In genomic region chr9:129202613-129203555, GRCh38 we compare ENCODE assay signal across 8 cellular contexts. TPM values are rescaled to one million over a fixed set of nuclear protein-coding genes. Genes with fewer than 3 reads are reported as not detected.
DNase-seq lines count a peak whose midpoint lies in the region; ATAC-seq and TF ChIP-seq lines count a peak whose summit lies in the region.

No MANE protein-coding gene starts in this region.

- H3K27ac ChIP-seq in duodenal mucosa (ENCODE audit: low read depth, low read length) (peak overlapping the region; percentile 66), lung (ENCODE audit: low read depth in 1 of 2, low read length in 1 of 2) (peak overlapping the region; percentile 87 to 88)

- H3K4me1 ChIP-seq in duodenal mucosa (ENCODE audit: control insufficient read depth in 1 of 2, insufficient read depth in 2 of 2, low read length in 2 of 2) (peaks cover 0 to 4% of the 10 kb centered on the region in 2 donors), lung (ENCODE audit: control insufficient read depth in 2 of 2, insufficient read depth in 2 of 2, low read length in 2 of 2) (peaks cover 0 to 3% of the 10 kb centered on the region in 2 donors)

- no peaks in the 10 kb centered on the region for H3K9me3 Mint-ChIP-seq in activated CD4-positive, alpha-beta memory T cell treated with anti-CD3 and anti-CD28 coated beads, Interleukin-2, amount 10 ng/mL, durations not matched to agents 7 days and 5 days

- no peaks in the 10 kb centered on the region for H3K36me3 Mint-ChIP-seq in activated CD4-positive, alpha-beta memory T cell treated with anti-CD3 and anti-CD28 coated beads, Interleukin-2, amount 10 ng/mL, durations not matched to agents 7 days and 5 days (ENCODE audit: low read depth)

- no peaks in the 10 kb centered on the region for H3K36me3 ChIP-seq in duodenal mucosa (ENCODE audit: control insufficient read depth in 1 of 2, insufficient read depth in 2 of 2, low read length in 2 of 2)
- no peaks in the 10 kb centered on the region for H3K36me3 ChIP-seq in lung (ENCODE audit: control insufficient read depth in 2 of 2, insufficient read depth in 2 of 2, low read length in 2 of 2)

- H3K27me3 ChIP-seq in duodenal mucosa (ENCODE audit: control insufficient read depth in 1 of 2, insufficient read depth in 2 of 2, low read length in 2 of 2), result no peaks in the 10 kb centered on the region
- no peaks in the 10 kb centered on the region for H3K27me3 ChIP-seq in lung (ENCODE audit: control insufficient read depth, insufficient read depth)

- ATAC-seq in HG02981 (IDR thresholded peaks at IDR 0.05; ENCODE audit: unreplicated experiment), result peak; percentile 86
- peak; percentile 94 for ATAC-seq in lung (ENCODE audit: insufficient read depth, low FRiP score)

- peak overlapping the region; percentile 49 for H3K27ac Mint-ChIP-seq in activated CD4-positive, alpha-beta memory T cell treated with anti-CD3 and anti-CD28 coated beads, Interleukin-2, amount 10 ng/mL, durations not matched to agents 7 days and 5 days

- H3K9me3 ChIP-seq in duodenal mucosa (ENCODE audit: control insufficient read depth in 1 of 2, low read length in 2 of 2) (no peaks in the 10 kb centered on the region), lung (ENCODE audit: control insufficient read depth in 2 of 2, insufficient read depth in 1 of 2, low read length in 1 of 2) (no peaks in the 10 kb centered on the region)

- CTCF ChIA-PET in activated CD4-positive, alpha-beta memory T cell treated with anti-CD3 and anti-CD28 coated beads, Interleukin-2, amount 10 ng/mL, durations not matched to agents 7 days and 5 days (lab: Charles Lee), result no interaction called here

- H3K4me1 Mint-ChIP-seq in activated CD4-positive, alpha-beta memory T cell treated with anti-CD3 and anti-CD28 coated beads, Interleukin-2, amount 10 ng/mL, durations not matched to agents 7 days and 5 days, result peaks cover 7% of the 10 kb centered on the region

- POLR2A ChIA-PET in activated CD4-positive, alpha-beta memory T cell treated with anti-CD3 and anti-CD28 coated beads, Interleukin-2, amount 10 ng/mL, durations not matched to agents 7 days and 5 days (lab: Charles Lee), result no interaction called here

- peak; percentile 48 to 83 (median 79) for DNase-seq in NCI-H1417 (lab: John Stamatoyannopoulos, UW)
- DNase-seq in NCI-H1417 treated with DMSO at 0.1 percent for 48 hours (lab: John Stamatoyannopoulos, UW), result no peak
- peak; percentile 84 for DNase-seq in NCI-H69 (lab: John Stamatoyannopoulos, UW)
- peak; percentile 93 for DNase-seq in activated CD4-positive, alpha-beta memory T cell treated with anti-CD3 and anti-CD28 coated beads, Interleukin-2, amount 10 ng/mL, durations not matched to agents 7 days and 5 days
- peak; percentile 88 for DNase-seq in lung (ENCODE audit: low spot score)
- DNase-seq in stimulated activated CD4-positive, alpha-beta T cell treated with anti-CD3 and anti-CD28 coated beads, Interleukin-4, amount 100 ng/mL, for 48 hours (ENCODE audit: low read depth in 2 of 2), result peak; percentile 85 to 95

- H3K27me3 Mint-ChIP-seq in activated CD4-positive, alpha-beta memory T cell treated with anti-CD3 and anti-CD28 coated beads, Interleukin-2, amount 10 ng/mL, durations not matched to agents 7 days and 5 days, result peaks cover 3% of the 10 kb centered on the region

- H3K4me3 ChIP-seq in duodenal mucosa (ENCODE audit: low read depth in 1 of 2, low read length in 2 of 2) (peak overlapping the region; percentile 65 to 71), lung (peak overlapping the region; percentile 52)

- TF ChIP-seq CTCF in lung (IDR thresholded peaks at IDR 0.05; ENCODE audit: control extremely low read depth, extremely low read depth), result no peak

- H3K4me3 Mint-ChIP-seq in activated CD4-positive, alpha-beta memory T cell treated with anti-CD3 and anti-CD28 coated beads, Interleukin-2, amount 10 ng/mL, durations not matched to agents 7 days and 5 days, result peak overlapping the region; percentile 64

- H3K9ac ChIP-seq in duodenal mucosa (ENCODE audit: low read depth in 1 of 2, low read length in 2 of 2), result peak overlapping the region; percentile 15 to 70

- 6 to 7% methylated on average over 52 to 57 of the region's 57 CpGs for WGBS in lung, 2 donors

RNA-seq across cellular contexts. Expression of gene IER5L, which starts 24.8 kb away (rescaled TPM):
- total RNA-seq in activated CD4-positive, alpha-beta memory T cell treated with anti-CD3 and anti-CD28 coated beads, Interleukin-2, amount 10 ng/mL, durations not matched to agents 7 days and 5 days, result 1 to 10 TPM; 2.4 to 3.0 TPM
- 10 to 100 TPM; 23.5 to 24.7 TPM for total RNA-seq in lung
- 10 to 100 TPM; 12.6 to 31.5 TPM for polyA plus RNA-seq in lung

Comparison
In these comparisons a context has a peak if more than half of its experiments do, and no peak if none do; other contexts are left out.
1. RNA of gene IER5L, which starts 24.8 kb away (total RNA-seq): 23.5 to 24.7 TPM in lung; 2.4 to 3.0 TPM in activated CD4-positive, alpha-beta memory T cell treated with anti-CD3 and anti-CD28 coated beads, Interleukin-2, amount 10 ng/mL, durations not matched to agents 7 days and 5 days; every median in the first group is over 4 times any median in the second.